Comparison of ENCODE assay signal across 4 cellular contexts in genomic region chr5:147845618-147846017, GRCh38. TPM values are rescaled to one million over a fixed set of nuclear protein-coding genes. Genes with fewer than 3 reads are reported as not detected.
"Had no signal": no experiment of that assay in that cellular context is flagged by ENCODE, and none has a peak within 500 bp of the region (broad histone marks: within the 10 kb centered on the region; RNA-seq: fewer than 3 reads in every experiment).

No MANE protein-coding gene starts in this region.

- DNase-seq: GDM1, GF-D8 had no signal

- ATAC-seq: GM12878 had no signal

RNA-seq across cellular contexts. Expression of gene SPINK1, which starts 14.1 kb away (rescaled TPM):
- total RNA-seq: G401 had no signal

RNA-seq across cellular contexts. Expression of gene SCGB3A2, which starts 32.9 kb away (rescaled TPM):
- total RNA-seq: G401, GM12878 had no signal
